ENCODE assay signal across 20 cellular contexts in the genomic region with DNA sequence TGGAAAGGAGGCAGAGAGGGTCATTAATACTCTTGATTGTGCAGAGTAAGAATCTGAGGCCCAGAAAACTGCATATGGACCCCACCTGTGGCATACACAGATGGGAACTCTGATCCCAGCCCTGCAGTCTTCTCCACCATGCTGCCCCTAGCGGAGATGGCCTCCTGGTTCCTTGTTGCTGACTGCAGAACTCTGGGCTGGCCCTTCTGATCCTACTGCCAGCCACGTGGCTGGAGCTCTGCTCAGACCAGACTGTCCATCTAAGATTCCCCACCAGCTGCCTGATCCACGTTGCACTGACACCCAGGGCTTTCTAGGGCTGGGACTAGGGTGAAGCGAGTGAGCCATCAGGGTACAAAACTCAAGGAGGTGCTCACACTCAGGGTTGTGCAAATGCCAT.
"Had no signal": no experiment of that assay in that cellular context is flagged by ENCODE, and none has a peak within 500 bp of the region (broad histone marks: within the 10 kb centered on the region; RNA-seq: fewer than 3 reads in every experiment).

No MANE protein-coding gene starts in this region.

- DNase-seq: activated CD4-positive, alpha-beta T cell treated with anti-CD3 and anti-CD28 coated beads for 1 hour; activated CD4-positive, alpha-beta T cell treated with anti-CD3 and anti-CD28 coated beads, Interleukin-2, amount 50 U/mL, for 48 hours; activated CD8-positive, alpha-beta memory T cell treated with anti-CD3 and anti-CD28 coated beads, Interleukin-2, amount 10 ng/mL, durations not matched to agents 7 days and 5 days; activated naive CD4-positive, alpha-beta T cell treated with anti-CD3 and anti-CD28 coated beads for 36 hours; activated naive CD8-positive, alpha-beta T cell treated with anti-CD3 and anti-CD28 coated beads, Interleukin-2, amount 50 U/mL, for 24 hours; activated T-cell treated with anti-CD3 and anti-CD28 coated beads, Interleukin-2, amount 50 U/mL, for 1 hour; cerebellar nuclear complex; effector memory CD8-positive, alpha-beta T cell; islet precursor cell; psoas muscle; sigmoid colon; spleen; stomach; T1000; testis had no signal

- H3K4me2 ChIP-seq: neural progenitor cell had no signal

- H2AFZ ChIP-seq: neural progenitor cell had no signal

- H3K27me3 ChIP-seq: ascending aorta, breast epithelium, neural progenitor cell, sigmoid colon, spleen, stomach, testis had no signal

- H3K9ac ChIP-seq: neural progenitor cell had no signal

- H3K36me3 ChIP-seq: ascending aorta, breast epithelium, neural progenitor cell, sigmoid colon, spleen, stomach had no signal

- ATAC-seq: activated CD8-positive, alpha-beta memory T cell treated with anti-CD3 and anti-CD28 coated beads, Interleukin-2, amount 10 ng/mL, durations not matched to agents 7 days and 5 days; activated naive CD8-positive, alpha-beta T cell treated with anti-CD3 and anti-CD28 coated beads, Interleukin-2, amount 50 U/mL, for 24 hours; effector memory CD8-positive, alpha-beta T cell; left lobe of liver; psoas muscle had no signal

- H3K4me3 ChIP-seq: ascending aorta, breast epithelium, neural progenitor cell, psoas muscle, sigmoid colon, spleen, stomach, testis had no signal

- H3K9me3 ChIP-seq: ascending aorta, breast epithelium, psoas muscle, sigmoid colon, spleen, stomach, testis had no signal

- H3K27ac ChIP-seq: ascending aorta, breast epithelium, epithelial cell of prostate, neural progenitor cell, psoas muscle, sigmoid colon, spleen, stomach, testis had no signal

- H3K4me1 ChIP-seq: ascending aorta, breast epithelium, neural progenitor cell, stomach, testis had no signal
